1 cellular context compared by ENCODE assay signal in the genomic region with DNA sequence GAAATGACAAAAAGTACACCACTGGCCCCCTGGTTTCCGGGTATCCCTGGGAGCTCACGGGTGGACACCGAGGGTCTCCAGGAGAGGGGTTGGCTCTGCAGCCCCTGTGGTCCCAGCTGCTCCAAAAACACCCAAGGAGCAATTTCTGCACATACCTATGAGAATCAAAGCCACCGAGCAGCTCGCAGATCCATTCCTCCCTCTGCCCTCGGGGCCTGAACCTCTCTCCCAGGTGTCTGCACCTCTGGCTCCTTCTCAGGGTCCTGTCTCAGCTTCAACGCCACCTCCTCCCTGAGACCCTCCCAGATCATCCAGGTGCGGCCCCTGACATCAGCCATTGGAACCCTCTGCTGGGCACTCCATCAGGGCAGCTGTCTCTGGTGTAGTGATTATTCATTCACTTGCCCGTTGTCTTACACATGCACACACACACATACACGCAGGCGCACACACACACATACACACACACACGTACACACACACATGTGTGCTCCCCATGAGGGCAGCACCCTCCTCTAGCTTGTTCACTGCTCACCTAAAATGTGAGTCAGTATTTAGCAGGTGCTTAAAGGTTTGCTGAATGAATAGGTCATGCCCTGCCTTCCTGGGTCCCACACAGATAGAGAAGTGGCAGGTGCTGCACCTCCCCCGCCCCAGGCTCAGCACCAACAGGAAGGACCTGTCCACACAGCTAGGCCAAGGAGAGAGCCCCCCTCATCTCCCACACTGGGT.
TF ChIP-seq lines count a peak whose summit lies in the region.

No MANE protein-coding gene starts in this region.

TF ChIP-seq in IMR-90, 13 proteins besides CTCF, POLR2A, EP300 and RAD21:
- TF ChIP-seq CHD1 (IDR thresholded peaks at IDR 0.05; ENCODE audit: low read depth, low read length): no peak
- TF ChIP-seq RCOR1 (IDR thresholded peaks at IDR 0.05; ENCODE audit: insufficient replicate concordance, low read length): no peak
- TF ChIP-seq MXI1 (IDR thresholded peaks at IDR 0.05; ENCODE audit: borderline replicate concordance, low read depth, low read length): no peak
- no peak for TF ChIP-seq SMC3 (IDR thresholded peaks at IDR 0.05; ENCODE audit: low read depth, low read length)
- TF ChIP-seq NFE2L2 (IDR thresholded peaks at IDR 0.05; ENCODE audit: low read depth, low read length): no peak
- no peak for TF ChIP-seq MAFK (IDR thresholded peaks at IDR 0.05; ENCODE audit: low read depth, low read length)
- TF ChIP-seq RFX5 (IDR thresholded peaks at IDR 0.05; ENCODE audit: low read depth, low read length): no peak
- no peak for TF ChIP-seq CEBPB (IDR thresholded peaks at IDR 0.05; ENCODE audit: low read depth, low read length)
- TF ChIP-seq MAZ (IDR thresholded peaks at IDR 0.05; ENCODE audit: borderline replicate concordance, low read depth, low read length): no peak
- no peak for TF ChIP-seq BHLHE40 (IDR thresholded peaks at IDR 0.05; ENCODE audit: low read depth, low read length)
- TF ChIP-seq, protein P1, sequence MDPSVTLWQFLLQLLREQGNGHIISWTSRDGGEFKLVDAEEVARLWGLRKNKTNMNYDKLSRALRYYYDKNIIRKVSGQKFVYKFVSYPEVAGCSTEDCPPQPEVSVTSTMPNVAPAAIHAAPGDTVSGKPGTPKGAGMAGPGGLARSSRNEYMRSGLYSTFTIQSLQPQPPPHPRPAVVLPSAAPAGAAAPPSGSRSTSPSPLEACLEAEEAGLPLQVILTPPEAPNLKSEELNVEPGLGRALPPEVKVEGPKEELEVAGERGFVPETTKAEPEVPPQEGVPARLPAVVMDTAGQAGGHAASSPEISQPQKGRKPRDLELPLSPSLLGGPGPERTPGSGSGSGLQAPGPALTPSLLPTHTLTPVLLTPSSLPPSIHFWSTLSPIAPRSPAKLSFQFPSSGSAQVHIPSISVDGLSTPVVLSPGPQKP (IDR thresholded peaks at IDR 0.05; ENCODE audit: borderline replicate concordance, low read depth, low read length): no peak
- TF ChIP-seq, protein P2, sequence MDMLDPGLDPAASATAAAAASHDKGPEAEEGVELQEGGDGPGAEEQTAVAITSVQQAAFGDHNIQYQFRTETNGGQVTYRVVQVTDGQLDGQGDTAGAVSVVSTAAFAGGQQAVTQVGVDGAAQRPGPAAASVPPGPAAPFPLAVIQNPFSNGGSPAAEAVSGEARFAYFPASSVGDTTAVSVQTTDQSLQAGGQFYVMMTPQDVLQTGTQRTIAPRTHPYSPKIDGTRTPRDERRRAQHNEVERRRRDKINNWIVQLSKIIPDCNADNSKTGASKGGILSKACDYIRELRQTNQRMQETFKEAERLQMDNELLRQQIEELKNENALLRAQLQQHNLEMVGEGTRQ (IDR thresholded peaks at IDR 0.05; ENCODE audit: low read depth, low read length): no peak
- TF ChIP-seq FOS (IDR thresholded peaks at IDR 0.05; ENCODE audit: low read depth, low read length): no peak
